Comparison of ENCODE assay signal across 28 cellular contexts in genomic region chr10:97474918-97475317, GRCh38.
"Had no signal": no experiment of that assay in that cellular context is flagged by ENCODE, and none has a peak within 500 bp of the region (broad histone marks: within the 10 kb centered on the region; RNA-seq: fewer than 3 reads in every experiment).

No MANE protein-coding gene starts in this region.

- H3K36me3 ChIP-seq: ovary had no signal

- H3K4me3 ChIP-seq: esophagus squamous epithelium, heart right ventricle, left lung, ovary, psoas muscle, sigmoid colon, stomach, tibial artery had no signal

- H3K9me3 Mint-ChIP-seq: dendritic cell treated with granulocyte-macrophage colony-stimulating factor and Interleukin-4, amounts not matched to agents 40 ng/mL and 50 ng/mL, for 4 days; endodermal cell; nephron progenitor cell; stimulated activated effector memory CD8-positive, alpha-beta T cell treated with anti-CD3 and anti-CD28 coated beads, Interleukin-12 subunit alpha, Interleukin-12 subunit beta, amount 100 ng/mL, for 72 hours; type B pancreatic cell had no signal

- H3K4me1 Mint-ChIP-seq: endodermal cell; nephron progenitor cell; stimulated activated effector memory CD8-positive, alpha-beta T cell treated with anti-CD3 and anti-CD28 coated beads, Interleukin-12 subunit alpha, Interleukin-12 subunit beta, amount 100 ng/mL, for 72 hours had no signal

- H3K27me3 ChIP-seq: esophagus squamous epithelium, heart right ventricle, left lung, ovary, sigmoid colon, stomach, tibial artery had no signal

- H3K27ac ChIP-seq: esophagus squamous epithelium, heart right ventricle, ovary, psoas muscle, sigmoid colon, stomach, tibial artery had no signal

- ATAC-seq: heart right ventricle; left cardiac atrium; naive thymus-derived CD8-positive, alpha-beta T cell; psoas muscle; right cardiac atrium; stimulated activated effector memory CD8-positive, alpha-beta T cell treated with anti-CD3 and anti-CD28 coated beads, Interleukin-12 subunit alpha, Interleukin-12 subunit beta, amount 100 ng/mL, for 72 hours had no signal

- H3K4me1 ChIP-seq: psoas muscle, sigmoid colon, stomach, tibial artery had no signal

- H3K4me3 Mint-ChIP-seq: dendritic cell treated with granulocyte-macrophage colony-stimulating factor and Interleukin-4, amounts not matched to agents 40 ng/mL and 50 ng/mL, for 4 days; endodermal cell; naive thymus-derived CD8-positive, alpha-beta T cell; nephron progenitor cell; stimulated activated effector memory CD8-positive, alpha-beta T cell treated with anti-CD3 and anti-CD28 coated beads, Interleukin-12 subunit alpha, Interleukin-12 subunit beta, amount 100 ng/mL, for 72 hours; type B pancreatic cell had no signal

- H3K27me3 Mint-ChIP-seq: dendritic cell treated with granulocyte-macrophage colony-stimulating factor and Interleukin-4, amounts not matched to agents 40 ng/mL and 50 ng/mL, for 4 days; naive thymus-derived CD8-positive, alpha-beta T cell; type B pancreatic cell had no signal

- H3K27ac Mint-ChIP-seq: dendritic cell treated with granulocyte-macrophage colony-stimulating factor and Interleukin-4, amounts not matched to agents 40 ng/mL and 50 ng/mL, for 4 days; endodermal cell; nephron progenitor cell; stimulated activated effector memory CD8-positive, alpha-beta T cell treated with anti-CD3 and anti-CD28 coated beads, Interleukin-12 subunit alpha, Interleukin-12 subunit beta, amount 100 ng/mL, for 72 hours; type B pancreatic cell had no signal

- H3K9me3 ChIP-seq: esophagus squamous epithelium, heart right ventricle, left lung, ovary, psoas muscle, sigmoid colon, stomach, tibial artery had no signal

- DNase-seq: effector CD8-positive, alpha-beta T cell; erythroblast; esophagus squamous epithelium; foreskin melanocyte; glutamatergic neuron; heart right ventricle; hippocampal formation; left cardiac atrium; left lung; mesendoderm; midbrain; naive thymus-derived CD8-positive, alpha-beta T cell; nephron progenitor cell; occipital lobe; ovary; posterior cingulate gyrus; psoas muscle; right cardiac atrium; sigmoid colon; stimulated activated CD4-positive, alpha-beta T cell treated with anti-CD3 and anti-CD28 coated beads, Interleukin-2, amount 100 ng/mL, for 24 hours; stimulated activated CD4-positive, alpha-beta T cell treated with anti-CD3 and anti-CD28 coated beads, Interleukin-4, amount 100 ng/mL, for 24 hours; stimulated activated naive CD4-positive, alpha-beta T cell treated with Interleukin-2 at 50 U/mL for 16 hours; stomach had no signal
